Comparison of ENCODE assay signal across 10 cellular contexts in the genomic region with DNA sequence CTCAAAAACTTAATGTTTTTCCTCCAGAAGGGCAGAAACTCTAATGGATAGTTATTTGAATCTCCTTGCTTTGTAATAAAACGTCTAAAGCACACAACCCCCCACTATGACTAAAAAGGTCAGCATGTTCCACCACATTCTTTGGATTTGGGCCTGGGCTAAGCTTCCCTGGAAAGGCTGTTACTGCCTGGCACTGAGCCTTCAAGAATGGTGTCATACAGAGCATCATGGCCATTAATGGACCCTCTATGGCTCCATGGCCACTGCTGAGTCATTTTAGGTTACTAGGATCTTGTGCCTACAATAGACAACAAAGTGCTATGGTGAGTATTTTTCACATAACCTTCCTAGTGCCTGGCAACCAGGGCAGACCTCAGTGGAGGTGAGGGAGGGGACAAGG.
DNase-seq lines count a peak whose midpoint lies in the region; ATAC-seq and TF ChIP-seq lines count a peak whose summit lies in the region.
"Had no signal": no experiment of that assay in that cellular context is flagged by ENCODE, and none has a peak within 500 bp of the region (broad histone marks: within the 10 kb centered on the region; RNA-seq: fewer than 3 reads in every experiment).

No MANE protein-coding gene starts in this region.

- no peak overlapping the region for H3K27ac Mint-ChIP-seq in activated naive CD8-positive, alpha-beta T cell treated with anti-CD3 and anti-CD28 coated beads for 36 hours

- H3K36me3 ChIP-seq in left lung (no peaks in the 10 kb centered on the region), transverse colon (no peaks in the 10 kb centered on the region), SJCRH30 (no peaks in the 10 kb centered on the region)

- TF ChIP-seq CTCF in cardiac fibroblast (IDR thresholded peaks at IDR 0.05; ENCODE audit: low read depth, low read length) (no peak), left lung (IDR thresholded peaks at IDR 0.05) (no peak), transverse colon (IDR thresholded peaks at IDR 0.05) (no peak)

- H3K9me3 Mint-ChIP-seq in activated naive CD8-positive, alpha-beta T cell treated with anti-CD3 and anti-CD28 coated beads for 36 hours: peaks cover 7% of the 10 kb centered on the region

- DNase-seq in HS-5 (ENCODE audit: low read depth): peak; percentile 90
- peak; percentile 94 to 96 for DNase-seq in cardiac fibroblast (ENCODE audit: low read depth in 2 of 2)
- DNase-seq in left lung: peak in 1 of 2 donors; percentile 40
- peak; percentile 36 for DNase-seq in transverse colon
- DNase-seq in NCI-H2107 treated with DMSO at 0.1 percent for 48 hours (lab: John Stamatoyannopoulos, UW; ENCODE audit: unreplicated experiment): no peak
- no peak for DNase-seq in SJCRH30
- DNase-seq in activated naive CD8-positive, alpha-beta T cell treated with anti-CD3 and anti-CD28 coated beads for 36 hours: no peak
- DNase-seq: NCI-H187 treated with DMSO at 0.1 percent for 48 hours, SIG-M5 had no signal

- 33 to 43% methylated on average over 1 of the region's 1 CpG for WGBS in transverse colon (ENCODE audit: low coverage in 1 of 2), 2 donors

- H3K4me1 ChIP-seq in left lung (no peaks in the 10 kb centered on the region), transverse colon (no peaks in the 10 kb centered on the region), SJCRH30 (no peaks in the 10 kb centered on the region)

- no peak overlapping the region for H3K4me3 Mint-ChIP-seq in activated naive CD8-positive, alpha-beta T cell treated with anti-CD3 and anti-CD28 coated beads for 36 hours

- in situ Hi-C loops in transverse colon (cut with MboI; ENCODE audit: low pct_ligation_motif_present in 1 of 4, low pct_unique_long_range_greater_than_20kb in 1 of 4, low sequenced_read_pairs in 3 of 4): no loop called here

- no peaks in the 10 kb centered on the region for H3K27me3 ChIP-seq in left lung
- no peaks in the 10 kb centered on the region for H3K27me3 ChIP-seq in transverse colon
- H3K27me3 ChIP-seq in SJCRH30: no peaks in the 10 kb centered on the region

- H3K27ac ChIP-seq in left lung: no peak overlapping the region
- peak overlapping the region; percentile 24 to 58 (median 34) for H3K27ac ChIP-seq in transverse colon
- H3K27ac ChIP-seq in SJCRH30: no peak overlapping the region

- H3K4me1 Mint-ChIP-seq in activated naive CD8-positive, alpha-beta T cell treated with anti-CD3 and anti-CD28 coated beads for 36 hours: no peaks in the 10 kb centered on the region

- ATAC-seq in left lung (peak; percentile 73), GM18870 (IDR thresholded peaks at IDR 0.05; ENCODE audit: unreplicated experiment) (no peak)

- H3K36me3 Mint-ChIP-seq in activated naive CD8-positive, alpha-beta T cell treated with anti-CD3 and anti-CD28 coated beads for 36 hours: no peaks in the 10 kb centered on the region

- no peak overlapping the region for H3K4me3 ChIP-seq in cardiac fibroblast (replicated peaks in 1 of 2; ENCODE audit: low read depth in 2 of 2, low read length in 2 of 2)
- H3K4me3 ChIP-seq in left lung: no peak overlapping the region
- H3K4me3 ChIP-seq in transverse colon: no peak overlapping the region
- no peak overlapping the region for H3K4me3 ChIP-seq in SJCRH30

- H3K27me3 Mint-ChIP-seq in activated naive CD8-positive, alpha-beta T cell treated with anti-CD3 and anti-CD28 coated beads for 36 hours: no peaks in the 10 kb centered on the region

- peaks cover 0 to 2% of the 10 kb centered on the region in 2 donors for H3K9me3 ChIP-seq in left lung
- H3K9me3 ChIP-seq in transverse colon: no peaks in the 10 kb centered on the region
- no peaks in the 10 kb centered on the region for H3K9me3 ChIP-seq in SJCRH30 (replicated peaks)

- TF ChIP-seq POLR2A in transverse colon (IDR thresholded peaks at IDR 0.05): no peak

- intact Hi-C loops in left lung (cut with DNase I): no loop called here
- intact Hi-C loops in transverse colon (cut with DNase I; ENCODE audit: low total_unique reads): no loop called here

- peak; percentile 38 for TF ChIP-seq EP300 in transverse colon (IDR thresholded peaks at IDR 0.05; ENCODE audit: low read depth)

Comparison
In these comparisons a context has a peak if more than half of its experiments do, and no peak if none do; other contexts are left out.
1. DNase-seq: peak in HS-5 (single experiment), cardiac fibroblast (2 of 2) and transverse colon (single experiment); none in NCI-H2107 treated with DMSO at 0.1 percent for 48 hours (single experiment), SJCRH30 (0 of 2) and activated naive CD8-positive, alpha-beta T cell treated with anti-CD3 and anti-CD28 coated beads for 36 hours (single experiment).
2. H3K27ac ChIP-seq: peak in transverse colon (4 of 4); none in left lung (0 of 2) and SJCRH30 (single experiment).